25 cellular contexts compared by ENCODE assay signal in the genomic region with DNA sequence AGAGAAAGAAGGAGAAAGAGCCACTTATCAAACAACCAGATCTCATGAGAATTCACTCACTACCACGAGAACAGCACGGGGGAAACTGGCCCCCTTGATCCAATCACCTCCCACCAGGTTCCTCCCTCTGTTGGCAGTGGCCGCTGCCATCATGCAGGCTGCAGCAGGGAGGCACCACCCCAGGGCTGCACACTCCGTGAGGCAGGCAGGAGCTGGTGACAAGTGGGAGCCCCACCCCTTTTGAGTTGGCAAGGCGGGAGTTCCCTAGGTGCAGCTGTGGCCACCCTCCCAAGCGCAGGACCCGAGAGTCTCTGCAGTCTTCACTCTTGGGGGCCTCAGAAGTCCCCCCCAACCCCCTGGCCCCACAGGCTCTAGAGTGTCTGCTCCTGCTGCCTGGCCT.
DNase-seq lines count a peak whose midpoint lies in the region; ATAC-seq and TF ChIP-seq lines count a peak whose summit lies in the region.
"Had no signal": no experiment of that assay in that cellular context is flagged by ENCODE, and none has a peak within 500 bp of the region (broad histone marks: within the 10 kb centered on the region; RNA-seq: fewer than 3 reads in every experiment).

No MANE protein-coding gene starts in this region.

- intact Hi-C loops in left colon (cut with DNase I, micrococcal nuclease) (no loop called here), heart right ventricle (cut with DNase I) (no loop called here)

- H3K4me3 Mint-ChIP-seq in activated CD8-positive, alpha-beta memory T cell treated with anti-CD3 and anti-CD28 coated beads, Interleukin-2, amount 10 ng/mL, durations not matched to agents 7 days and 5 days: no peak overlapping the region
- no peak overlapping the region for H3K4me3 Mint-ChIP-seq in stimulated activated effector memory CD8-positive, alpha-beta T cell treated with anti-CD3 and anti-CD28 coated beads, Interleukin-12 subunit alpha, Interleukin-12 subunit beta, amount 100 ng/mL, for 72 hours
- H3K4me3 Mint-ChIP-seq: B cell; CD4-positive, alpha-beta T cell; CD8-positive, alpha-beta T cell had no signal

- H3K27ac Mint-ChIP-seq in activated CD8-positive, alpha-beta memory T cell treated with anti-CD3 and anti-CD28 coated beads, Interleukin-2, amount 10 ng/mL, durations not matched to agents 7 days and 5 days: no peak overlapping the region
- H3K27ac Mint-ChIP-seq in stimulated activated effector memory CD8-positive, alpha-beta T cell treated with anti-CD3 and anti-CD28 coated beads, Interleukin-12 subunit alpha, Interleukin-12 subunit beta, amount 100 ng/mL, for 72 hours: no peak overlapping the region
- H3K27ac Mint-ChIP-seq in activated naive CD4-positive, alpha-beta T cell treated with anti-CD3 and anti-CD28 coated beads, Interleukin-2, amount 50 U/mL, for 72 hours: no peak overlapping the region
- H3K27ac Mint-ChIP-seq: B cell; CD4-positive, alpha-beta T cell; CD8-positive, alpha-beta T cell had no signal

- no peaks in the 10 kb centered on the region for H3K36me3 Mint-ChIP-seq in activated CD8-positive, alpha-beta memory T cell treated with anti-CD3 and anti-CD28 coated beads, Interleukin-2, amount 10 ng/mL, durations not matched to agents 7 days and 5 days
- H3K36me3 Mint-ChIP-seq in stimulated activated effector memory CD8-positive, alpha-beta T cell treated with anti-CD3 and anti-CD28 coated beads, Interleukin-12 subunit alpha, Interleukin-12 subunit beta, amount 100 ng/mL, for 72 hours: no peaks in the 10 kb centered on the region
- H3K36me3 Mint-ChIP-seq in activated naive CD4-positive, alpha-beta T cell treated with anti-CD3 and anti-CD28 coated beads, Interleukin-2, amount 50 U/mL, for 72 hours: no peaks in the 10 kb centered on the region
- H3K36me3 Mint-ChIP-seq: CD8-positive, alpha-beta T cell had no signal

- no peak overlapping the region for H3K4me3 ChIP-seq in heart right ventricle
- H3K4me3 ChIP-seq: A549; BLaER1 treated with 17β-estradiol and CSF1 and Interleukin-3, amounts not matched to agents 10 nM and 100 nM; GM12878 had no signal

- peaks cover 0 to 14% (median 0%) of the 10 kb centered on the region in 11 donors for H3K9me3 ChIP-seq in heart right ventricle
- H3K9me3 ChIP-seq: A549 had no signal

- H3K27me3 Mint-ChIP-seq in activated CD8-positive, alpha-beta memory T cell treated with anti-CD3 and anti-CD28 coated beads, Interleukin-2, amount 10 ng/mL, durations not matched to agents 7 days and 5 days: peaks cover 12% of the 10 kb centered on the region

- H3K27me3 ChIP-seq in heart right ventricle: peaks cover 0 to 20% (median 5%) of the 10 kb centered on the region in 7 donors
- H3K27me3 ChIP-seq: BLaER1 treated with 17β-estradiol and CSF1 and Interleukin-3, amounts not matched to agents 10 nM and 100 nM had no signal

- H3K4me1 ChIP-seq in heart right ventricle: no peaks in the 10 kb centered on the region
- H3K4me1 ChIP-seq: A549; BLaER1 treated with 17β-estradiol and CSF1 and Interleukin-3, amounts not matched to agents 10 nM and 100 nM had no signal

- TF ChIP-seq CTCF in heart right ventricle (IDR thresholded peaks at IDR 0.05): no peak

- no peak overlapping the region for H3K27ac ChIP-seq in heart right ventricle
- H3K27ac ChIP-seq: 22Rv1; A549; BLaER1 treated with 17β-estradiol and CSF1 and Interleukin-3, amounts not matched to agents 10 nM and 100 nM; C4-2B had no signal

- WGBS in heart right ventricle, 2 donors: 65 to 79% methylated on average over 7 of the region's 7 CpGs

- ATAC-seq in activated CD8-positive, alpha-beta memory T cell treated with anti-CD3 and anti-CD28 coated beads, Interleukin-2, amount 10 ng/mL, durations not matched to agents 7 days and 5 days: no peak
- peak; percentile 49 for ATAC-seq in esophagus mucosa
- peak; percentile 47 for ATAC-seq in left colon
- peak; percentile 19 for ATAC-seq in stimulated activated effector memory CD8-positive, alpha-beta T cell treated with anti-CD3 and anti-CD28 coated beads, Interleukin-12 subunit alpha, Interleukin-12 subunit beta, amount 100 ng/mL, for 72 hours
- no peak for ATAC-seq in heart right ventricle
- no peak for ATAC-seq in activated naive CD4-positive, alpha-beta T cell treated with anti-CD3 and anti-CD28 coated beads, Interleukin-2, amount 50 U/mL, for 72 hours
- ATAC-seq: A549; CD8-positive, alpha-beta T cell; GM12878 had no signal

- CTCF ChIA-PET in activated CD8-positive, alpha-beta memory T cell treated with anti-CD3 and anti-CD28 coated beads, Interleukin-2, amount 10 ng/mL, durations not matched to agents 7 days and 5 days (lab: Charles Lee): no interaction called here

- H3K36me3 ChIP-seq in heart right ventricle: no peaks in the 10 kb centered on the region
- H3K36me3 ChIP-seq: BLaER1 treated with 17β-estradiol and CSF1 and Interleukin-3, amounts not matched to agents 10 nM and 100 nM had no signal

- DNase-seq in activated CD8-positive, alpha-beta memory T cell treated with anti-CD3 and anti-CD28 coated beads, Interleukin-2, amount 10 ng/mL, durations not matched to agents 7 days and 5 days: peak; percentile 15
- no peak for DNase-seq in activated CD8-positive, alpha-beta memory T cell treated with anti-CD3 and anti-CD28 coated beads for 24 hours
- no peak for DNase-seq in left colon
- DNase-seq in stimulated activated effector memory CD8-positive, alpha-beta T cell treated with anti-CD3 and anti-CD28 coated beads, Interleukin-12 subunit alpha, Interleukin-12 subunit beta, amount 100 ng/mL, for 72 hours (ENCODE audit: low spot score in 2 of 2): no peak
- no peak for DNase-seq in heart right ventricle
- no peak for DNase-seq in COLO668 (lab: John Stamatoyannopoulos, UW; ENCODE audit: unreplicated experiment)
- no peak for DNase-seq in activated naive CD4-positive, alpha-beta T cell treated with anti-CD3 and anti-CD28 coated beads, Interleukin-2, amount 50 U/mL, for 72 hours (ENCODE audit: low spot score in 2 of 2)
- DNase-seq: AML-193; CD4-positive, alpha-beta T cell; CD8-positive, alpha-beta T cell; COR-L47; DMS 273 treated with DMSO at 0.1 percent for 48 hours; DMS153; DMS53; DMS79; DND-41; EL; GDM1 had no signal

- H3K9me3 Mint-ChIP-seq in activated CD8-positive, alpha-beta memory T cell treated with anti-CD3 and anti-CD28 coated beads, Interleukin-2, amount 10 ng/mL, durations not matched to agents 7 days and 5 days (ENCODE audit: low read depth): peaks cover 4% of the 10 kb centered on the region
- peaks cover 5% of the 10 kb centered on the region for H3K9me3 Mint-ChIP-seq in stimulated activated effector memory CD8-positive, alpha-beta T cell treated with anti-CD3 and anti-CD28 coated beads, Interleukin-12 subunit alpha, Interleukin-12 subunit beta, amount 100 ng/mL, for 72 hours
- H3K9me3 Mint-ChIP-seq in activated naive CD4-positive, alpha-beta T cell treated with anti-CD3 and anti-CD28 coated beads, Interleukin-2, amount 50 U/mL, for 72 hours: peaks cover 5 to 11% of the 10 kb centered on the region in 2 donors

- no peaks in the 10 kb centered on the region for H3K4me1 Mint-ChIP-seq in activated CD8-positive, alpha-beta memory T cell treated with anti-CD3 and anti-CD28 coated beads, Interleukin-2, amount 10 ng/mL, durations not matched to agents 7 days and 5 days
- H3K4me1 Mint-ChIP-seq in stimulated activated effector memory CD8-positive, alpha-beta T cell treated with anti-CD3 and anti-CD28 coated beads, Interleukin-12 subunit alpha, Interleukin-12 subunit beta, amount 100 ng/mL, for 72 hours: no peaks in the 10 kb centered on the region
- H3K4me1 Mint-ChIP-seq: B cell had no signal

Comparison
In these comparisons a context has a peak if more than half of its experiments do, and no peak if none do; other contexts are left out.
1. ATAC-seq: peak in esophagus mucosa (single experiment), left colon (single experiment) and stimulated activated effector memory CD8-positive, alpha-beta T cell treated with anti-CD3 and anti-CD28 coated beads, Interleukin-12 subunit alpha, Interleukin-12 subunit beta, amount 100 ng/mL, for 72 hours (single experiment); none in activated CD8-positive, alpha-beta memory T cell treated with anti-CD3 and anti-CD28 coated beads, Interleukin-2, amount 10 ng/mL, durations not matched to agents 7 days and 5 days (single experiment), heart right ventricle (0 of 8) and activated naive CD4-positive, alpha-beta T cell treated with anti-CD3 and anti-CD28 coated beads, Interleukin-2, amount 50 U/mL, for 72 hours (0 of 2).